In the genomic region with DNA sequence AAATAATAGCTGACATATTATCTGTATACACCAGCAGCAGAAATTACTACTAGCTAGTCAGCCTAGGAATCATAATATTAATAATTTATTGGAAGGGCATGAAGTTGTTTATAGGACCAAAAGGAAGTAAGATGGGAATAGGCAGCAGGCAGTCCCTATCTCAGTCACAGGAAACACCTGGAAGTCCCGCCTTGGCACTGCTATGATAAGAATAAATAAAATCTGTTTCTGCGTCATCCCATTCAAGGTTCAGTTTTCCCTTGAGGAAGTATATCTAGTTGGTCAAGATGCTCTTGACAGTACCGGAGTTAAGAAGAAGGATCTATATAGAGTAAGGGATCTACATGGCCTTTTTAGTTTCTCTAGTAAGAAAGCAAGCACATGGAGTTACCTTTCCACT, we compare ENCODE assay signal across 24 cellular contexts.
"Had no signal": no experiment of that assay in that cellular context is flagged by ENCODE, and none has a peak within 500 bp of the region (broad histone marks: within the 10 kb centered on the region; RNA-seq: fewer than 3 reads in every experiment).

No MANE protein-coding gene starts in this region.

- H3K27ac ChIP-seq: KMS-11 had no signal

- H3K4me2 ChIP-seq: KMS-11 had no signal

- H3K9ac ChIP-seq: KMS-11 had no signal

- ATAC-seq: activated T-helper 17 cell treated with anti-CD3 and anti-CD28 coated beads, Interleukin-2, amount 50 U/mL, for 72 hours; PC-3; T-cell had no signal

- DNase-seq: activated B cell treated with CpG ODN at 0.5 μM for 24 hours; activated CD4-positive, alpha-beta memory T cell treated with anti-CD3 and anti-CD28 coated beads, Interleukin-2, amount 10 ng/mL, durations not matched to agents 7 days and 5 days; activated CD4-positive, alpha-beta T cell treated with anti-CD3 and anti-CD28 coated beads for 1 hour; activated CD4-positive, alpha-beta T cell treated with anti-CD3 and anti-CD28 coated beads, Interleukin-2, amount 50 U/mL, for 1 hour; activated gamma-delta T cell; activated naive CD4-positive, alpha-beta T cell treated with anti-CD3 and anti-CD28 coated beads, Interleukin-2, amount 10 ng/mL, durations not matched to agents 7 days and 5 days; activated naive CD8-positive, alpha-beta T cell treated with anti-CD3 and anti-CD28 coated beads for 36 hours; activated T-cell treated with anti-CD3 and anti-CD28 coated beads for 4 hours; activated T-cell treated with anti-CD3 and anti-CD28 coated beads, Interleukin-2, amount 50 U/mL, for 48 hours; cerebellar nuclear complex; NCI-H1092; NCI-H1417; NCI-H187; NCI-H2081; NCI-H510A treated with DMSO at 0.1 percent for 48 hours; NCI-H69; NK-92 treated with Interleukin-12 subunit alpha and Interleukin-12 subunit beta, amount 100 ng/mL, for 24 hours; PC-3; SHP77 treated with DMSO at 0.1 percent for 48 hours; T-cell; T-helper 2 cell; T1000 had no signal
